ENCODE assay signal across 1 cellular context in genomic region chr14:91837076-91837475, GRCh38.
TF ChIP-seq lines count a peak whose summit lies in the region.

No MANE protein-coding gene starts in this region.

TF ChIP-seq in K562, 482 proteins besides CTCF, POLR2A, EP300 and RAD21:
- TF ChIP-seq CHD7 (IDR thresholded peaks at IDR 0.05; ENCODE audit: low read depth, low read length) (no peak), ZNF644 (tag; IDR thresholded peaks at IDR 0.05; ENCODE audit: low read depth) (no peak), CHD1 (IDR thresholded peaks at IDR 0.05; ENCODE audit: low read length) (no peak), ZNF511 (CRISPR knock-in tag; IDR thresholded peaks at IDR 0.05) (no peak), DNMT1 (IDR thresholded peaks at IDR 0.05) (no peak), LEF1 (IDR thresholded peaks at IDR 0.05) (no peak), ETS1 (conservative IDR thresholded peaks at IDR 0.05; ENCODE audit: control insufficient read depth, low read depth, low read length) (no peak), FOXP4 (CRISPR knock-in tag; IDR thresholded peaks at IDR 0.05; ENCODE audit: borderline replicate concordance) (no peak), SNAPC5 (CRISPR knock-in tag; IDR thresholded peaks at IDR 0.05) (no peak), SIRT6 (IDR thresholded peaks at IDR 0.05; ENCODE audit: low read depth, low read length) (no peak), MTF1 (CRISPR knock-in tag; IDR thresholded peaks at IDR 0.05; ENCODE audit: borderline replicate concordance) (no peak), MAX (CRISPR knock-in tag; IDR thresholded peaks at IDR 0.05) (no peak), BRF1 (IDR thresholded peaks at IDR 0.05; ENCODE audit: borderline replicate concordance, extremely low read depth, insufficient read length) (no peak), ZNF316 (IDR thresholded peaks at IDR 0.05) (no peak), FOXK2 (conservative IDR thresholded peaks at IDR 0.05 in 1 of 2, IDR thresholded peaks at IDR 0.05 in 1 of 2; ENCODE audit: low read depth in 2 of 2) (no peak), SRSF7 (optimal IDR thresholded peaks at IDR 0.05; ENCODE audit: low read depth, low read length) (no peak), ATF6 (CRISPR knock-in tag; IDR thresholded peaks at IDR 0.05) (no peak), KAT2B (IDR thresholded peaks at IDR 0.05; ENCODE audit: low read depth, low read length) (no peak), ARID3B (CRISPR knock-in tag; IDR thresholded peaks at IDR 0.05; ENCODE audit: borderline replicate concordance) (no peak), ZZZ3 (IDR thresholded peaks at IDR 0.05) (no peak)
